ENCODE assay signal across 1 cellular context in genomic region chr7:96508371-96508770, GRCh38.
TF ChIP-seq lines count a peak whose summit lies in the region.

No MANE protein-coding gene starts in this region.

TF ChIP-seq in SK-N-SH, 30 proteins besides CTCF, POLR2A, EP300 and RAD21 (continued from another document):
- no peak for TF ChIP-seq REST (IDR thresholded peaks at IDR 0.05; ENCODE audit: low read depth, low read length)
- TF ChIP-seq YY1 (IDR thresholded peaks at IDR 0.05; ENCODE audit: low read depth): no peak
- peak; percentile 95 for TF ChIP-seq CHD2 (IDR thresholded peaks at IDR 0.05; ENCODE audit: low read length, partially characterized antibody)
- TF ChIP-seq GATA2 (CRISPR knock-in tag; IDR thresholded peaks at IDR 0.05): peak; percentile 100
- TF ChIP-seq RFX5 (IDR thresholded peaks at IDR 0.05; ENCODE audit: low read length): no peak; the same call in none of the 2 replicates
- no peak for TF ChIP-seq MEF2A (IDR thresholded peaks at IDR 0.05; ENCODE audit: borderline replicate concordance, low read depth)
- TF ChIP-seq GABPA (IDR thresholded peaks at IDR 0.05; ENCODE audit: low read depth): no peak
- TF ChIP-seq POLR2AphosphoS5 (IDR thresholded peaks at IDR 0.05; ENCODE audit: low read depth, low read length): peak; percentile 95
- TF ChIP-seq IRF3 (IDR thresholded peaks at IDR 0.05; ENCODE audit: low read depth, low read length): no peak
